ENCODE assay signal across 21 cellular contexts in the genomic region with DNA sequence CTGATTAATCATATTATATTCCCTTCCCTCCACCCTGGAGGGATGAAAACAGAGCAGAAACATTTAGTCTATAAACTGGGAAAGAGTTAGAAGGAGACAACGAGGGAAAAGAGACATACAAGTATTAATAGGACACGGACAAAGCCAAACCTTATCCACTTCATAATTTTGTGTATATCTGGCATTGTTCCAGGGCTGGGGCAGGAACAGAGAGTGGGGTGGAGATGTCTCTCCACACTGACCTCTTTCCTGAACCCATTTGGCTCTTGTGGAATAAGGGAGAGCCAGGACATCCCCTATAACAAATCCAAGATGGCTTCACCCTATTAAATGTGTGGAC. TPM values are rescaled to one million over a fixed set of nuclear protein-coding genes. Genes with fewer than 3 reads are reported as not detected.
DNase-seq lines count a peak whose midpoint lies in the region; ATAC-seq, FAIRE-seq and TF ChIP-seq lines count a peak whose summit lies in the region.
"Had no signal": no experiment of that assay in that cellular context is flagged by ENCODE, and none has a peak within 500 bp of the region (broad histone marks: within the 10 kb centered on the region; RNA-seq: fewer than 3 reads in every experiment).

No MANE protein-coding gene starts in this region.

- H3K27ac ChIP-seq in A549, result no peak overlapping the region
- H3K27ac ChIP-seq in K562 (ENCODE audit: extremely low read depth, low read depth, low read length), result no peak overlapping the region
- no peak overlapping the region for H3K27ac ChIP-seq in breast epithelium
- H3K27ac ChIP-seq: 22Rv1, RWPE1 had no signal

- peak overlapping the region in 2 of 3 experiments; percentile 16 to 38 for H3K4me3 Mint-ChIP-seq in nephron
- H3K4me3 Mint-ChIP-seq: CD4-positive, CD25-positive, alpha-beta regulatory T cell had no signal

- ATAC-seq in A549 (no peak), K562 (no peak), left colon (peak; percentile 16), GM18873 (IDR thresholded peaks at IDR 0.05; ENCODE audit: low FRiP score, unreplicated experiment) (no peak)

- no peak overlapping the region for H3K9ac ChIP-seq in K562 (ENCODE audit: insufficient read depth in 1 of 2, low read depth in 2 of 2, low read length in 2 of 2)

- no peak for TF ChIP-seq POLR2A in A549 (IDR thresholded peaks at IDR 0.05; ENCODE audit: low read length)
- no peak for TF ChIP-seq POLR2A in K562 (conservative IDR thresholded peaks at IDR 0.05)
- TF ChIP-seq POLR2A in breast epithelium (IDR thresholded peaks at IDR 0.05), result no peak

- H3K27me3 Mint-ChIP-seq in nephron (ENCODE audit: low read depth), result peaks cover 6% of the 10 kb centered on the region

- H3K9me3 ChIP-seq in A549, result no peaks in the 10 kb centered on the region
- no peaks in the 10 kb centered on the region for H3K9me3 ChIP-seq in K562 (replicated peaks; ENCODE audit: control insufficient read depth, insufficient read depth, low read depth, low read length)
- H3K9me3 ChIP-seq in breast epithelium, result no peaks in the 10 kb centered on the region
- H3K9me3 ChIP-seq: BE2C had no signal

- H3K27me3 ChIP-seq in K562 (ENCODE audit: control insufficient read depth in 2 of 2, insufficient read depth in 2 of 2, low read length in 2 of 2) (peaks cover 21 to 28% of the 10 kb centered on the region in 2 experiments; a peak in 4 of 5 replicates), breast epithelium (no peaks in the 10 kb centered on the region)
- H3K27me3 ChIP-seq: BE2C had no signal

- H2AFZ ChIP-seq in K562 (ENCODE audit: low read depth, low read length), result no peak overlapping the region

- H3K27ac Mint-ChIP-seq in nephron, result peak overlapping the region; percentile 94 to 97 (median 96)
- H3K27ac Mint-ChIP-seq: CD4-positive, CD25-positive, alpha-beta regulatory T cell had no signal

- no peaks in the 10 kb centered on the region for H3K79me2 ChIP-seq in K562 (ENCODE audit: control insufficient read depth, insufficient read depth, low read length)

- BruUV-seq in K562 (replicated peaks; lab: Mats Ljungman, UMichigan), result no TSS peak

- H3K9me1 ChIP-seq in K562 (ENCODE audit: control insufficient read depth, insufficient read depth, low read length), result no peaks in the 10 kb centered on the region

- H3K9me3 Mint-ChIP-seq in nephron, result no peaks in the 10 kb centered on the region
- H3K9me3 Mint-ChIP-seq: CD4-positive, CD25-positive, alpha-beta regulatory T cell had no signal

- POLR2A ChIA-PET in A549 (lab: Yijun Ruan, JAX) (no interaction called here), K562 (lab: Yijun Ruan, JAX) (interaction anchor here (0.6 to 1.3 kb wide), 3 partner anchors 8 to 93 kb away, joined by 3 to 6 read pairs (median 3); no protein-coding TSS in a partner anchor), GM10248 (lab: Yijun Ruan, JAX) (no interaction called here)

- H3K36me3 ChIP-seq in K562 (ENCODE audit: control insufficient read depth, insufficient read depth, low read length), result no peaks in the 10 kb centered on the region
- H3K36me3 ChIP-seq in breast epithelium, result no peaks in the 10 kb centered on the region
- H3K36me3 ChIP-seq: BE2C had no signal

- TF ChIP-seq RAD21 in A549 (conservative IDR thresholded peaks at IDR 0.05 in 1 of 2, IDR thresholded peaks at IDR 0.05 in 1 of 2), result no peak
- no peak for TF ChIP-seq RAD21 in K562 (CRISPR knock-in tag; conservative IDR thresholded peaks at IDR 0.05 in 1 of 2, IDR thresholded peaks at IDR 0.05 in 1 of 2)

- in situ Hi-C loops in K562 (cut with MboI), result no loop called here

- CTCF ChIA-PET in A549 (lab: Yijun Ruan, JAX) (interaction anchor here (0.6 to 4.6 kb wide), 3 partner anchors 9 to 95 kb away, joined by 3 to 42 read pairs (median 4); no protein-coding TSS in a partner anchor), K562 (lab: Yijun Ruan, JAX; ENCODE audit: low intra/inter-chr PET ratio) (no interaction called here), GM10248 (lab: Yijun Ruan, JAX) (interaction anchor here (1.2 to 4.7 kb wide), 6 partner anchors 9 to 197 kb away, joined by 3 to 45 read pairs (median 4); no protein-coding TSS in a partner anchor)

- no peaks in the 10 kb centered on the region for H3K36me3 Mint-ChIP-seq in nephron (ENCODE audit: low read depth)
- H3K36me3 Mint-ChIP-seq: CD4-positive, CD25-positive, alpha-beta regulatory T cell had no signal

- H3K4me2 ChIP-seq in A549 (0 out of 3 replicates have a peak overlapping the region, but pooled peaks have one; percentile 29), K562 (ENCODE audit: insufficient read depth, low read length) (no peak overlapping the region)

- H3K4me3 ChIP-seq in A549, result no peak overlapping the region
- no peak overlapping the region for H3K4me3 ChIP-seq in K562
- H3K4me3 ChIP-seq in breast epithelium, result no peak overlapping the region

- H3K4me1 Mint-ChIP-seq in nephron, result peaks cover 48% of the 10 kb centered on the region

- FAIRE-seq in A549 (lab: Jason Lieb, UNC) (no peak), K562 (lab: Jason Lieb, UNC) (no peak)
- FAIRE-seq: H1, HTR-8/SVneo had no signal

- H3K4me1 ChIP-seq in A549, result 0 out of 3 replicates have a peak, but pooled peaks cover 5% of the 10 kb centered on the region
- no peaks in the 10 kb centered on the region for H3K4me1 ChIP-seq in K562 (replicated peaks in 1 of 2; ENCODE audit: control insufficient read depth in 2 of 2, insufficient read depth in 2 of 2, low read length in 2 of 2)
- H3K4me1 ChIP-seq in breast epithelium, result peaks cover 0 to 11% of the 10 kb centered on the region in 2 donors
- H3K4me1 ChIP-seq: BE2C had no signal

- 29% methylated on average over 2 of the region's 2 CpGs for WGBS in A549 (ENCODE audit: missing lambda C conversion rate)
- WGBS in K562 (ENCODE audit: insufficient coverage, low coverage, missing lambda C conversion rate), result 3% methylated on average over 2 of the region's 2 CpGs

- intact Hi-C loops in K562 (cut with micrococcal nuclease), result no loop called here
- intact Hi-C loops in left colon (cut with DNase I, micrococcal nuclease), result no loop called here
- intact Hi-C loops in breast epithelium (cut with DNase I; ENCODE audit: low total_unique reads), result no loop called here

- TF ChIP-seq CTCF in A549 (IDR thresholded peaks at IDR 0.05) (no peak), K562 (IDR thresholded peaks at IDR 0.05 in 2 of 3, conservative IDR thresholded peaks at IDR 0.05 in 1 of 3; ENCODE audit: insufficient read depth in 2 of 3, low read depth in 1 of 3, low read length in 3 of 3) (no peak), nephron (IDR thresholded peaks at IDR 0.05; ENCODE audit: unreplicated experiment in 3 of 3) (no peak), breast epithelium (IDR thresholded peaks at IDR 0.05) (no peak), GM10248 (IDR thresholded peaks at IDR 0.05; ENCODE audit: control extremely low read depth, extremely low read depth, low read depth, missing control alignments) (no peak)

- TF ChIP-seq EP300 in A549 (IDR thresholded peaks at IDR 0.05) (no peak), K562 (IDR thresholded peaks at IDR 0.05; ENCODE audit: low read length) (no peak)

- no peaks in the 10 kb centered on the region for H4K20me1 ChIP-seq in K562 (replicated peaks; ENCODE audit: control insufficient read depth, insufficient read depth, low read length)

- DNase-seq in A549 (ENCODE audit: low read depth in 1 of 2, low spot score in 1 of 2), result no peak
- DNase-seq in K562 (ENCODE audit: extremely low read depth in 1 of 4, low spot score in 3 of 4), result no peak
- DNase-seq in left colon, result no peak
- DNase-seq in HCEC 1CT, result no peak
- DNase-seq in breast epithelium (ENCODE audit: low spot score in 2 of 2), result no peak
- no peak for DNase-seq in GM10248 (ENCODE audit: extremely low spot score)
- DNase-seq: BE2C; CD4-positive, CD25-positive, alpha-beta regulatory T cell; DMS153; NCI-H1048; NCI-H1417; NCI-H1694; NCI-H2029 treated with DMSO at 0.1 percent for 48 hours; NCI-H526 treated with DMSO at 0.1 percent for 48 hours; SHP77 had no signal

RNA-seq across cellular contexts. Expression of gene TSPAN33, which starts 43.7 kb away (rescaled TPM):
- polyA plus RNA-seq in A549 (2011; rRNA removed) (9.1 and 12.3 TPM in 2 replicates), A549 (2017; fragmentation: RNase III; extraction: RNeasy Plus Mini Kit Qiagen cat#74134 plus additional on column Dnase treatment) (4.9 to 5.3 TPM (median 5.0 TPM) in 3 replicates), K562 (2011; rRNA removed) (1.2 and 1.5 TPM in 2 replicates), K562 (2014; fragmentation: Illumina TruSeq; extraction: Trizol) (0.21 and 0.42 TPM in 2 replicates), K562 (2014; fragmentation: Nextera tagmentation; extraction: Ambion mirVana) (under 1 TPM in 1 of 2 experiments, not detected in 1; 0.03 TPM), K562 (2014; rRNA removed) (0.19 TPM in 1 of 2 replicates, not detected in the other)
- polyA plus RNA-seq in A549 (2012; cell fraction: cytosol; rRNA removed), result 7.9 and 9.7 TPM in 2 replicates
- 5.5 and 6.7 TPM in 2 replicates for polyA plus RNA-seq in A549 (2012; cell fraction: nucleus; rRNA removed)
- 17.1 and 21.8 TPM in 2 replicates for polyA minus RNA-seq in A549 (2011; rRNA and poly(A)+ RNA removed)
- 1.5 and 3.2 TPM in 2 replicates for total RNA-seq in K562 (2011; cell fraction: chromatin; rRNA removed; ENCODE audit: low replicate concordance)
- total RNA-seq in K562 (2011; cell fraction: nucleolus; rRNA removed), result 1.3 and 3.2 TPM in 2 replicates
- total RNA-seq in K562 (2011; cell fraction: nucleoplasm; rRNA removed), result 2.9 and 3.9 TPM in 2 replicates
- total RNA-seq in K562 (2014; rRNA removed) (0.20 and 0.23 TPM in 2 replicates), K562 (2014; rRNA removed; fragmentation: Illumina TruSeq; extraction: Trizol) (0.19 and 0.25 TPM in 2 replicates), K562 (2015; rRNA removed; fragmentation: Illumina TruSeq; extraction: Trizol) (not detected in 2 replicates), K562 (2021) (0.27 and 0.76 TPM in 2 replicates), left colon (1 to 10 TPM; 4.8 to 7.5 TPM), breast epithelium (10 to 100 TPM in 1 of 3 donors, 1 to 10 TPM in 2; 3.9 to 11.4 (median 5.4) TPM)
- polyA plus RNA-seq in K562 (2011; cell fraction: cytosol; rRNA removed), result 1.6 and 1.7 TPM in 2 replicates
- 1.3 and 1.6 TPM in 2 replicates for polyA plus RNA-seq in K562 (2011; cell fraction: nucleus; rRNA removed)
- 0.16 and 0.30 TPM in 2 replicates for polyA plus RNA-seq in K562 (2012)
- 1.1 and 1.6 TPM in 2 replicates for polyA minus RNA-seq in K562 (2011; rRNA and poly(A)+ RNA removed)
- polyA minus RNA-seq in K562 (2011; cell fraction: cytosol; rRNA and poly(A)+ RNA removed), result 1.2 and 1.3 TPM in 2 replicates
- polyA minus RNA-seq in K562 (2011; cell fraction: nucleus; rRNA and poly(A)+ RNA removed), result 0.54 and 1.2 TPM in 2 replicates

RNA-seq across cellular contexts. Expression of gene TNPO3, which starts 45.9 kb away (rescaled TPM):
- polyA plus RNA-seq in A549 (2011; rRNA removed), result 66.9 and 72.9 TPM in 2 replicates
- 24.6 and 28.8 TPM in 2 replicates for polyA plus RNA-seq in A549 (2012; cell fraction: cytosol; rRNA removed)
- 25.2 and 38.1 TPM in 2 replicates for polyA plus RNA-seq in A549 (2012; cell fraction: nucleus; rRNA removed)
- polyA plus RNA-seq in A549 (2017; fragmentation: RNase III; extraction: RNeasy Plus Mini Kit Qiagen cat#74134 plus additional on column Dnase treatment), result 43.2 to 44.4 TPM (median 43.2 TPM) in 3 replicates
- polyA minus RNA-seq in A549 (2011; rRNA and poly(A)+ RNA removed), result 90.5 and 97.4 TPM in 2 replicates
- total RNA-seq in K562 (2011; cell fraction: chromatin; rRNA removed; ENCODE audit: low replicate concordance), result 125 and 155 TPM in 2 replicates
- total RNA-seq in K562 (2011; cell fraction: nucleolus; rRNA removed), result 66.7 and 71.2 TPM in 2 replicates
- total RNA-seq in K562 (2011; cell fraction: nucleoplasm; rRNA removed), result 79.6 and 84.8 TPM in 2 replicates
- 97.4 and 108 TPM in 2 replicates for total RNA-seq in K562 (2014; rRNA removed)
- 110 and 113 TPM in 2 replicates for total RNA-seq in K562 (2014; rRNA removed; fragmentation: Illumina TruSeq; extraction: Trizol)
- total RNA-seq in K562 (2015; rRNA removed; fragmentation: Illumina TruSeq; extraction: Trizol), result 112 and 120 TPM in 2 replicates
- total RNA-seq in K562 (2021), result 111 and 118 TPM in 2 replicates
- 92.3 and 125 TPM in 2 replicates for polyA plus RNA-seq in K562 (2011; rRNA removed)
- polyA plus RNA-seq in K562 (2011; cell fraction: cytosol; rRNA removed), result 91.4 and 102 TPM in 2 replicates
- polyA plus RNA-seq in K562 (2011; cell fraction: nucleus; rRNA removed), result 131 and 151 TPM in 2 replicates
- polyA plus RNA-seq in K562 (2012), result 89.9 and 94.1 TPM in 2 replicates
- 123 and 124 TPM in 2 replicates for polyA plus RNA-seq in K562 (2014; fragmentation: Illumina TruSeq; extraction: Trizol)
- polyA plus RNA-seq in K562 (2014; fragmentation: Nextera tagmentation; extraction: Ambion mirVana), result 10 to 100 TPM; 35.8 to 46.0 TPM
- 87.2 and 93.9 TPM in 2 replicates for polyA plus RNA-seq in K562 (2014; rRNA removed)
- polyA minus RNA-seq in K562 (2011; rRNA and poly(A)+ RNA removed), result 177 and 236 TPM in 2 replicates
- 67.4 and 93.8 TPM in 2 replicates for polyA minus RNA-seq in K562 (2011; cell fraction: cytosol; rRNA and poly(A)+ RNA removed)
- 61.0 and 114 TPM in 2 replicates for polyA minus RNA-seq in K562 (2011; cell fraction: nucleus; rRNA and poly(A)+ RNA removed)
- total RNA-seq in left colon, result 10 to 100 TPM; 35.2 to 36.4 TPM
- total RNA-seq in breast epithelium, result 10 to 100 TPM; 36.4 to 42.7 (median 36.6) TPM
